In the genomic region with DNA sequence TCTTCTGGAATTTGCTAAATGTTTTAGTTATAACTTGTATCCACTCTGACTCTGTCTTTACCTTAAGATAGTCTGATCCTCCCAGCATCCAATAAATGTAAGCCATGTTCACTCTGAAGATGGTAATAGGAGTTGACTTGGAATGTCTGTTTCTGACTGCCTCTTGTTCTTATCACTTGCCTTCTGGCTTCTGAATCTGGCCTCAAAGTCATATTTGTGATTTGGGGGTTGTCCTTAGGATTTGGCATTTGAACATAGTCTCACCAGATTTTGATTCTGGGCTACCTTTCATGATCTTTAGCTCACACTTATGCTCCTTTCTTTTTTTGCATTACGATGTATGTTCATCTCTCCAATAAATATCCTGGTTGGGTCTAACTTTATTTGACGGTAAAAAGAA, we compare ENCODE assay signal across 1 cellular context.
TF ChIP-seq lines count a peak whose summit lies in the region.

No MANE protein-coding gene starts in this region.

TF ChIP-seq in K562, 482 proteins besides CTCF, POLR2A, EP300 and RAD21 (continued from another document):
- 0 out of 4 replicates have a peak, but pooled peaks of 1 of the 2 experiments have one; percentile 32 for TF ChIP-seq HDAC1 (IDR thresholded peaks at IDR 0.05)
- no peak for TF ChIP-seq RBBP5 (IDR thresholded peaks at IDR 0.05; ENCODE audit: borderline replicate concordance, insufficient read depth, low read length, poor library complexity, severe bottlenecking)
- TF ChIP-seq CBFA2T3 (IDR thresholded peaks at IDR 0.05): peak; percentile 39
